ENCODE assay signal across 8 cellular contexts in the genomic region with DNA sequence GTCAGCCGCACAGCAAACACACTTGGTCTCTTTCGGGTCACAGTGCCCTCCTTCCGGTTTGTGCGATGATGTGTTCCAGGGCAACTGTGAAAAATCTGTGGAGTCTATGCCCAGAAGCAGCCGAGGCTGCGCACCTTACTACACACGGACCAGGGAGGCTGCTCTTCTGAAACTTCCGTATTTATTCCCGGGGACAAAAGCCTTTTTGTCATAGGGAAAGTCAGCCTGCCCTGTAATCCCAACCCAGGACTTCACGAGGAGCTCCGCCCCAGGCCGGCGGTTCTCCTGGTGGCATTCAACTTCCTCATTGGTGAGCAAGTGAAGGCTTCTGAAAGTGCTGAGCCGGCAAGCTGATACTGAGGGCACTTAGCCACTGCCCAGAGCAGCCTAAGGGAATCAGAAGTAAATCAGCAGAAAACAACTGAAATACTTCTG.
DNase-seq lines count a peak whose midpoint lies in the region; ATAC-seq lines count a peak whose summit lies in the region.

No MANE protein-coding gene starts in this region.

- peaks cover 12% of the 10 kb centered on the region for H3K36me3 Mint-ChIP-seq in activated T-helper 17 cell treated with anti-CD3 and anti-CD28 coated beads, Interleukin-2, amount 50 U/mL, for 72 hours (ENCODE audit: low read depth)
- no peaks in the 10 kb centered on the region for H3K36me3 Mint-ChIP-seq in stimulated activated naive B cell treated with anti-CD40 and anti-IgM and Interleukin-4, amounts not matched to agents 10 μg/mL and 1 μg/mL and 100 μg/mL, for 72 hours

- no peaks in the 10 kb centered on the region for H3K27me3 Mint-ChIP-seq in activated T-helper 17 cell treated with anti-CD3 and anti-CD28 coated beads, Interleukin-2, amount 50 U/mL, for 72 hours
- peaks cover 29 to 44% of the 10 kb centered on the region in 2 donors for H3K27me3 Mint-ChIP-seq in stimulated activated naive B cell treated with anti-CD40 and anti-IgM and Interleukin-4, amounts not matched to agents 10 μg/mL and 1 μg/mL and 100 μg/mL, for 72 hours

- ATAC-seq in activated T-helper 17 cell treated with anti-CD3 and anti-CD28 coated beads, Interleukin-2, amount 50 U/mL, for 72 hours (replicated peaks) = peak; percentile 84
- peak; percentile 82 to 92 for ATAC-seq in stimulated activated naive B cell treated with anti-CD40 and anti-IgM and Interleukin-4, amounts not matched to agents 10 μg/mL and 1 μg/mL and 100 μg/mL, for 72 hours (replicated peaks)
- no peak for ATAC-seq in HG03280 (IDR thresholded peaks at IDR 0.05; ENCODE audit: unreplicated experiment)

- H3K27ac Mint-ChIP-seq in activated T-helper 17 cell treated with anti-CD3 and anti-CD28 coated beads, Interleukin-2, amount 50 U/mL, for 72 hours = peak overlapping the region; percentile 65
- peak overlapping the region; percentile 85 for H3K27ac Mint-ChIP-seq in stimulated activated naive B cell treated with anti-CD40 and anti-IgM and Interleukin-4, amounts not matched to agents 10 μg/mL and 1 μg/mL and 100 μg/mL, for 72 hours

- peak overlapping the region; percentile 80 for H3K4me3 Mint-ChIP-seq in activated T-helper 17 cell treated with anti-CD3 and anti-CD28 coated beads, Interleukin-2, amount 50 U/mL, for 72 hours
- H3K4me3 Mint-ChIP-seq in stimulated activated naive B cell treated with anti-CD40 and anti-IgM and Interleukin-4, amounts not matched to agents 10 μg/mL and 1 μg/mL and 100 μg/mL, for 72 hours = peak overlapping the region; percentile 86 to 88

- DNase-seq in GDM1 (lab: John Stamatoyannopoulos, UW) (peak; percentile 31), LHCN-M2 (ENCODE audit: low read depth) (peak; percentile 67), iPS-NIHi11 (ENCODE audit: low spot score) (peak; percentile 51), NCI-H1930 (lab: John Stamatoyannopoulos, UW) (no peak), T-helper 9 cell (no peak)
- peak; percentile 14 for DNase-seq in stimulated activated naive B cell treated with anti-CD40 and anti-IgM and Interleukin-4, amounts not matched to agents 10 μg/mL and 1 μg/mL and 100 μg/mL, for 72 hours

- H3K4me1 Mint-ChIP-seq in activated T-helper 17 cell treated with anti-CD3 and anti-CD28 coated beads, Interleukin-2, amount 50 U/mL, for 72 hours = peaks cover 19% of the 10 kb centered on the region
- H3K4me1 Mint-ChIP-seq in stimulated activated naive B cell treated with anti-CD40 and anti-IgM and Interleukin-4, amounts not matched to agents 10 μg/mL and 1 μg/mL and 100 μg/mL, for 72 hours = peaks cover 11 to 20% of the 10 kb centered on the region in 2 donors

- H3K9me3 Mint-ChIP-seq in activated T-helper 17 cell treated with anti-CD3 and anti-CD28 coated beads, Interleukin-2, amount 50 U/mL, for 72 hours = no peaks in the 10 kb centered on the region
- no peaks in the 10 kb centered on the region for H3K9me3 Mint-ChIP-seq in stimulated activated naive B cell treated with anti-CD40 and anti-IgM and Interleukin-4, amounts not matched to agents 10 μg/mL and 1 μg/mL and 100 μg/mL, for 72 hours

Comparison
In these comparisons a context has a peak if more than half of its experiments do, and no peak if none do; other contexts are left out.
1. DNase-seq: peak in GDM1 (single experiment), LHCN-M2 (single experiment), iPS-NIHi11 (single experiment) and stimulated activated naive B cell treated with anti-CD40 and anti-IgM and Interleukin-4, amounts not matched to agents 10 μg/mL and 1 μg/mL and 100 μg/mL, for 72 hours (single experiment); none in NCI-H1930 (0 of 2) and T-helper 9 cell (single experiment).